24 cellular contexts compared by ENCODE assay signal in genomic region chr6:138230759-138231398, GRCh38. TPM values are rescaled to one million over a fixed set of nuclear protein-coding genes. Genes with fewer than 3 reads are reported as not detected.
A peak's percentile ranks its signal among the peaks of the same experiment; 100 is the strongest.
DNase-seq lines count a peak whose midpoint lies in the region; ATAC-seq and TF ChIP-seq lines count a peak whose summit lies in the region.
"Had no signal": no experiment of that assay in that cellular context is flagged by ENCODE, and none has a peak within 500 bp of the region (broad histone marks: within the 10 kb centered on the region; RNA-seq: fewer than 3 reads in every experiment).

No MANE protein-coding gene starts in this region.

- no peaks in the 10 kb centered on the region for H3K27me3 ChIP-seq in BLaER1 treated with 17β-estradiol and CSF1 and Interleukin-3, amounts not matched to agents 10 nM and 100 nM
- no peaks in the 10 kb centered on the region for H3K27me3 ChIP-seq in dorsolateral prefrontal cortex
- H3K27me3 ChIP-seq: SJCRH30 had no signal

- H3K9me3 Mint-ChIP-seq in neural crest cell (no peaks in the 10 kb centered on the region), glutamatergic neuron (ENCODE audit: unreplicated experiment) (peaks cover 2% of the 10 kb centered on the region)
- H3K9me3 Mint-ChIP-seq in stimulated activated effector memory CD8-positive, alpha-beta T cell treated with anti-CD3 and anti-CD28 coated beads, Interleukin-12 subunit alpha, Interleukin-12 subunit beta, amount 100 ng/mL, for 72 hours = no peaks in the 10 kb centered on the region
- H3K9me3 Mint-ChIP-seq in effector memory CD8-positive, alpha-beta T cell = no peaks in the 10 kb centered on the region
- H3K9me3 Mint-ChIP-seq: activated naive CD8-positive, alpha-beta T cell treated with anti-CD3 and anti-CD28 coated beads, Interleukin-2, amount 50 U/mL, for 24 hours; activated T-cell treated with anti-CD3 and anti-CD28 coated beads, Interleukin-2, amount 50 U/mL, for 24 hours; stimulated activated naive B cell treated with anti-CD40 and anti-IgM and Interleukin-4, amounts not matched to agents 10 μg/mL and 1 μg/mL and 100 μg/mL, for 72 hours; T-cell had no signal

- TF ChIP-seq CTCF in dorsolateral prefrontal cortex (IDR thresholded peaks at IDR 0.05 in 54 of 56, conservative IDR thresholded peaks at IDR 0.05 in 2 of 56; ENCODE audit: low read depth in 1 of 56, partially characterized antibody in 56 of 56) (no peak), neural crest cell (conservative IDR thresholded peaks at IDR 0.05) (no peak), glutamatergic neuron (IDR thresholded peaks at IDR 0.05; ENCODE audit: partially characterized antibody, unreplicated experiment) (no peak)

- H3K9ac ChIP-seq in BLaER1 treated with 17β-estradiol and CSF1 and Interleukin-3, amounts not matched to agents 10 nM and 100 nM = no peak overlapping the region

- H3K4me1 Mint-ChIP-seq in neural crest cell = no peaks in the 10 kb centered on the region
- peaks cover 38% of the 10 kb centered on the region for H3K4me1 Mint-ChIP-seq in glutamatergic neuron (ENCODE audit: low read depth, unreplicated experiment)
- H3K4me1 Mint-ChIP-seq in stimulated activated effector memory CD8-positive, alpha-beta T cell treated with anti-CD3 and anti-CD28 coated beads, Interleukin-12 subunit alpha, Interleukin-12 subunit beta, amount 100 ng/mL, for 72 hours = no peaks in the 10 kb centered on the region
- no peaks in the 10 kb centered on the region for H3K4me1 Mint-ChIP-seq in effector memory CD8-positive, alpha-beta T cell (ENCODE audit: low read depth in 2 of 2)
- H3K4me1 Mint-ChIP-seq: activated naive CD8-positive, alpha-beta T cell treated with anti-CD3 and anti-CD28 coated beads, Interleukin-2, amount 50 U/mL, for 24 hours; T-cell had no signal

- H3K27ac ChIP-seq in BLaER1 treated with 17β-estradiol and CSF1 and Interleukin-3, amounts not matched to agents 10 nM and 100 nM = no peak overlapping the region
- peak overlapping the region in 36 of 59 donors; percentile 2 to 67 (median 40) for H3K27ac ChIP-seq in dorsolateral prefrontal cortex
- H3K27ac ChIP-seq: SJCRH30, spleen had no signal

- H3K9me3 ChIP-seq in BLaER1 treated with 17β-estradiol and CSF1 and Interleukin-3, amounts not matched to agents 10 nM and 100 nM (replicated peaks in 1 of 11) = no peaks in the 10 kb centered on the region
- H3K9me3 ChIP-seq: SJCRH30, spleen had no signal

- H4K20me1 ChIP-seq in BLaER1 treated with 17β-estradiol and CSF1 and Interleukin-3, amounts not matched to agents 10 nM and 100 nM = no peaks in the 10 kb centered on the region

- H3K36me3 Mint-ChIP-seq in neural crest cell (ENCODE audit: low read depth) (no peaks in the 10 kb centered on the region), glutamatergic neuron (ENCODE audit: unreplicated experiment) (no peaks in the 10 kb centered on the region)
- no peaks in the 10 kb centered on the region for H3K36me3 Mint-ChIP-seq in stimulated activated effector memory CD8-positive, alpha-beta T cell treated with anti-CD3 and anti-CD28 coated beads, Interleukin-12 subunit alpha, Interleukin-12 subunit beta, amount 100 ng/mL, for 72 hours
- no peaks in the 10 kb centered on the region for H3K36me3 Mint-ChIP-seq in effector memory CD8-positive, alpha-beta T cell (ENCODE audit: insufficient read depth)
- H3K36me3 Mint-ChIP-seq: stimulated activated naive B cell treated with anti-CD40 and anti-IgM and Interleukin-4, amounts not matched to agents 10 μg/mL and 1 μg/mL and 100 μg/mL, for 72 hours; T-cell had no signal

- H3K4me1 ChIP-seq in BLaER1 treated with 17β-estradiol and CSF1 and Interleukin-3, amounts not matched to agents 10 nM and 100 nM = peaks cover 8 to 14% (median 12%) of the 10 kb centered on the region in 10 experiments; a peak in 16 of 20 replicates
- H3K4me1 ChIP-seq: spleen had no signal

- no peak overlapping the region for H3K4me3 ChIP-seq in BLaER1 treated with 17β-estradiol and CSF1 and Interleukin-3, amounts not matched to agents 10 nM and 100 nM
- no peak overlapping the region for H3K4me3 ChIP-seq in dorsolateral prefrontal cortex
- H3K4me3 ChIP-seq: lung, SJCRH30, spleen had no signal

- peaks cover 2% of the 10 kb centered on the region for H3K27me3 Mint-ChIP-seq in neural crest cell (ENCODE audit: low read depth)
- no peaks in the 10 kb centered on the region for H3K27me3 Mint-ChIP-seq in glutamatergic neuron (ENCODE audit: unreplicated experiment)
- H3K27me3 Mint-ChIP-seq in effector memory CD8-positive, alpha-beta T cell = peaks cover 49 to 55% of the 10 kb centered on the region in 2 donors

- no peaks in the 10 kb centered on the region for H3K36me3 ChIP-seq in BLaER1 treated with 17β-estradiol and CSF1 and Interleukin-3, amounts not matched to agents 10 nM and 100 nM
- H3K36me3 ChIP-seq: SJCRH30, spleen had no signal

- ATAC-seq in GM21367 (IDR thresholded peaks at IDR 0.05; ENCODE audit: unreplicated experiment) = no peak
- ATAC-seq in stimulated activated effector memory CD8-positive, alpha-beta T cell treated with anti-CD3 and anti-CD28 coated beads, Interleukin-12 subunit alpha, Interleukin-12 subunit beta, amount 100 ng/mL, for 72 hours = no peak
- no peak for ATAC-seq in effector memory CD8-positive, alpha-beta T cell (replicated peaks)
- ATAC-seq: activated naive CD8-positive, alpha-beta T cell treated with anti-CD3 and anti-CD28 coated beads, Interleukin-2, amount 50 U/mL, for 24 hours; stimulated activated naive B cell treated with anti-CD40 and anti-IgM and Interleukin-4, amounts not matched to agents 10 μg/mL and 1 μg/mL and 100 μg/mL, for 72 hours; T-cell had no signal

- intact Hi-C loops in dorsolateral prefrontal cortex (cut with DNase I) = no loop called here

- H3K4me2 ChIP-seq in BLaER1 treated with 17β-estradiol and CSF1 and Interleukin-3, amounts not matched to agents 10 nM and 100 nM = peak overlapping the region in 9 of 11 experiments; percentile 2 to 54 (median 34); a peak in 11 of 22 replicates

- DNase-seq in NCI-H146 treated with DMSO at 0.1 percent for 48 hours (lab: John Stamatoyannopoulos, UW; ENCODE audit: unreplicated experiment) (peak; percentile 57), dorsolateral prefrontal cortex (no peak), neural crest cell (ENCODE audit: low read depth, low spot score) (no peak), glutamatergic neuron (no peak)
- no peak for DNase-seq in stimulated activated effector memory CD8-positive, alpha-beta T cell treated with anti-CD3 and anti-CD28 coated beads, Interleukin-12 subunit alpha, Interleukin-12 subunit beta, amount 100 ng/mL, for 72 hours (ENCODE audit: low spot score in 2 of 2)
- DNase-seq in effector memory CD8-positive, alpha-beta T cell = no peak
- DNase-seq: activated CD4-positive, alpha-beta T cell treated with anti-CD3 and anti-CD28 coated beads for 1 hour; activated CD8-positive, alpha-beta memory T cell treated with anti-CD3 and anti-CD28 coated beads for 24 hours; activated gamma-delta T cell treated with Interleukin-2 at 50 U/mL for 16 hours; activated naive CD8-positive, alpha-beta T cell treated with anti-CD3 and anti-CD28 coated beads, Interleukin-2, amount 50 U/mL, for 24 hours; activated T-cell treated with anti-CD3 and anti-CD28 coated beads, Interleukin-2, amount 50 U/mL, for 24 hours; H7; Kasumi-1; occipital lobe; retina; SJCRH30; spleen; stimulated activated CD4-positive, alpha-beta T cell treated with anti-CD3 and anti-CD28 coated beads, Interleukin-4, amount 100 ng/mL, for 1 hour; stimulated activated naive B cell treated with anti-CD40 and anti-IgM and Interleukin-4, amounts not matched to agents 10 μg/mL and 1 μg/mL and 100 μg/mL, for 72 hours; T-cell had no signal

- H3K27ac Mint-ChIP-seq in neural crest cell (ENCODE audit: unreplicated experiment) (peak overlapping the region; percentile 7), glutamatergic neuron (ENCODE audit: unreplicated experiment) (no peak overlapping the region)
- no peak overlapping the region for H3K27ac Mint-ChIP-seq in stimulated activated effector memory CD8-positive, alpha-beta T cell treated with anti-CD3 and anti-CD28 coated beads, Interleukin-12 subunit alpha, Interleukin-12 subunit beta, amount 100 ng/mL, for 72 hours
- no peak overlapping the region for H3K27ac Mint-ChIP-seq in effector memory CD8-positive, alpha-beta T cell
- H3K27ac Mint-ChIP-seq: activated naive CD8-positive, alpha-beta T cell treated with anti-CD3 and anti-CD28 coated beads, Interleukin-2, amount 50 U/mL, for 24 hours; activated T-cell treated with anti-CD3 and anti-CD28 coated beads, Interleukin-2, amount 50 U/mL, for 24 hours; stimulated activated naive B cell treated with anti-CD40 and anti-IgM and Interleukin-4, amounts not matched to agents 10 μg/mL and 1 μg/mL and 100 μg/mL, for 72 hours; T-cell had no signal

- H3K4me3 Mint-ChIP-seq in neural crest cell = no peak overlapping the region
- no peak overlapping the region for H3K4me3 Mint-ChIP-seq in glutamatergic neuron (ENCODE audit: unreplicated experiment)
- H3K4me3 Mint-ChIP-seq in stimulated activated effector memory CD8-positive, alpha-beta T cell treated with anti-CD3 and anti-CD28 coated beads, Interleukin-12 subunit alpha, Interleukin-12 subunit beta, amount 100 ng/mL, for 72 hours = no peak overlapping the region
- H3K4me3 Mint-ChIP-seq in effector memory CD8-positive, alpha-beta T cell = no peak overlapping the region
- H3K4me3 Mint-ChIP-seq: activated naive CD8-positive, alpha-beta T cell treated with anti-CD3 and anti-CD28 coated beads, Interleukin-2, amount 50 U/mL, for 24 hours; activated T-cell treated with anti-CD3 and anti-CD28 coated beads, Interleukin-2, amount 50 U/mL, for 24 hours; stimulated activated naive B cell treated with anti-CD40 and anti-IgM and Interleukin-4, amounts not matched to agents 10 μg/mL and 1 μg/mL and 100 μg/mL, for 72 hours; T-cell had no signal

RNA-seq across cellular contexts. Expression of gene PBOV1, which starts 12.6 kb away (rescaled TPM):
- total RNA-seq in dorsolateral prefrontal cortex (not detected), neural crest cell (not detected in 2 replicates), glutamatergic neuron (ENCODE audit: unreplicated experiment) (not detected)
- total RNA-seq: H7, kidney epithelial cell, lung, occipital lobe, SJCRH30, spleen, T-cell had no signal

Comparison
In these comparisons a context has a peak if more than half of its experiments do, and no peak if none do; other contexts are left out.
1. H3K27ac ChIP-seq: peak in dorsolateral prefrontal cortex (36 of 59); none in BLaER1 treated with 17β-estradiol and CSF1 and Interleukin-3, amounts not matched to agents 10 nM and 100 nM (0 of 11).